ENCODE assay signal across 8 cellular contexts in the genomic region with DNA sequence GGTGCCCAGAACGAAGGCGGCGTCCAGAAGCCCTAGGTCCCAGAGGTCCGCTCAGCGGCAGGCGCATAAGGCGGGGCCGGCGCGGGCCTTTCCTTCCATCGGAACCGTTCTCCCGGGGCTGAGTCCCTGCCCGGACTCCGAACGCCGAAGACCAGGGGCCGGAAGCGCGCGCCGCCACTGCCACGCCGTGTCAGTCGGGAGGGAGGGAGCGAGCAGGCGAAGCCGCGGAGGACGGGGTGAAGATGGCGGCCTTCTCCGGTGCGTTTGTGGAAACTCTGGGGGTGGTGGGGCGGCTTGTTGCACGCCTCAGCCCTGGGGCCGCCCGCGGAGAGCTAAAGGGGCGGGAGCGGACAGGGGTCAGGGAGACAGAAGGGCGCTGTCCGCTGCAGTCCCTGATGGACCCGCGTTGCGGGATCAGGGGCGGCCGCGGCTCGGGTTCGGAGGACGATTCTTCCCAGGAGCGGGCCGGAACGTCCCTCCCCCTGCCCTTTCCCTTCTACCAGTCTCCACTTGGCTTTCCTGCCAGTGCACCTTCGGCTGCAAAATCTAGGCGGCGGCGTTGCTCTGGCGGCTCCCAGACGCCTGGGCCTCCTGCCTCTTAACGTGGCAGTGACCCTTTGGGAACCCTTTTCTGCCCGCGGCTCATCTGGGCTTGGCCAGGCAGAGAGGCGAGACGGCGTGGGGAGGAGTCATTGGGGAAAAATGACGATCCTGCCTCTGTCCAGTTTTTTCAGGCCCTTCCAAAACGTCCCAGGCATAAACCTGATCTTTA. TPM values are rescaled to one million over a fixed set of nuclear protein-coding genes. Genes with fewer than 3 reads are reported as not detected.
DNase-seq lines count a peak whose midpoint lies in the region; ATAC-seq and TF ChIP-seq lines count a peak whose summit lies in the region.

Gene DDX1, plus strand, starts transcription at position 177 of the 772 bp plus-strand sequence. Its CDS starts 66 bp downstream, at position 243.

- H3K9ac ChIP-seq in colonic mucosa (ENCODE audit: low read depth in 2 of 2, low read length in 2 of 2): peak within 1 kb of the TSS; percentile 90 to 95

- intact Hi-C loops in colonic mucosa (cut with DNase I) (no loop called here), left colon (cut with DNase I, micrococcal nuclease) (no loop called here)

- peak within 1 kb of the TSS; percentile 100 for H3K4me3 ChIP-seq in colonic mucosa

- no peak for TF ChIP-seq CTCF in colonic mucosa (IDR thresholded peaks at IDR 0.05)

- H3K27ac ChIP-seq in colonic mucosa: peak within 1 kb of the TSS; percentile 95

- H3K27me3 ChIP-seq in colonic mucosa: no peaks in the 10 kb centered on the region

- H3K36me3 ChIP-seq in colonic mucosa: peaks cover 6% of the 10 kb centered on the region

- peak; percentile 70 to 76 for DNase-seq in AML-193 (lab: John Stamatoyannopoulos, UW)
- peak; percentile 78 for DNase-seq in NCI-H460 (ENCODE audit: extremely low read depth, low read depth)
- DNase-seq in activated CD4-positive, alpha-beta T cell treated with anti-CD3 and anti-CD28 coated beads for 48 hours: peak; percentile 92
- DNase-seq in colonic mucosa: peak; percentile 84
- DNase-seq in left colon: peak; percentile 83 to 88
- peak; percentile 81 to 83 for DNase-seq in stimulated activated CD4-positive, alpha-beta T cell treated with anti-CD3 and anti-CD28 coated beads, Interleukin-1b, Interleukin-23, amount 100 ng/mL, for 4 hours (ENCODE audit: low read depth in 2 of 2)

- peaks cover 8% of the 10 kb centered on the region for H3K4me1 ChIP-seq in colonic mucosa

- ATAC-seq in GM19043 (IDR thresholded peaks at IDR 0.05; ENCODE audit: low read depth, unreplicated experiment) (peak; percentile 89), HG03354 (IDR thresholded peaks at IDR 0.05; ENCODE audit: poor library complexity, severe bottlenecking, unreplicated experiment) (peak; percentile 96), left colon (peak; percentile 97)

- no peaks in the 10 kb centered on the region for H3K9me3 ChIP-seq in colonic mucosa

RNA-seq across cellular contexts. Expression of gene DDX1, which starts in this region (rescaled TPM):
- total RNA-seq in NCI-H460 (2014; rRNA removed; shearing (Covaris generic)): 64.4 and 82.6 TPM in 2 replicates
- polyA plus RNA-seq in NCI-H460 (2014; cell fraction: nucleus; rRNA removed): 90.1 and 96.8 TPM in 2 replicates
- total RNA-seq in colonic mucosa: 10 to 100 TPM; 71.6 to 91.3 TPM
- 10 to 100 TPM; 70.1 to 75.6 TPM for total RNA-seq in left colon

Comparison
In these comparisons a context has a peak if more than half of its experiments do, and no peak if none do; other contexts are left out.
1. Peak in every context shown above with its lines: DNase-seq, ATAC-seq, H3K4me3 ChIP-seq and H3K27ac ChIP-seq.